ENCODE assay signal across 21 cellular contexts in the genomic region with DNA sequence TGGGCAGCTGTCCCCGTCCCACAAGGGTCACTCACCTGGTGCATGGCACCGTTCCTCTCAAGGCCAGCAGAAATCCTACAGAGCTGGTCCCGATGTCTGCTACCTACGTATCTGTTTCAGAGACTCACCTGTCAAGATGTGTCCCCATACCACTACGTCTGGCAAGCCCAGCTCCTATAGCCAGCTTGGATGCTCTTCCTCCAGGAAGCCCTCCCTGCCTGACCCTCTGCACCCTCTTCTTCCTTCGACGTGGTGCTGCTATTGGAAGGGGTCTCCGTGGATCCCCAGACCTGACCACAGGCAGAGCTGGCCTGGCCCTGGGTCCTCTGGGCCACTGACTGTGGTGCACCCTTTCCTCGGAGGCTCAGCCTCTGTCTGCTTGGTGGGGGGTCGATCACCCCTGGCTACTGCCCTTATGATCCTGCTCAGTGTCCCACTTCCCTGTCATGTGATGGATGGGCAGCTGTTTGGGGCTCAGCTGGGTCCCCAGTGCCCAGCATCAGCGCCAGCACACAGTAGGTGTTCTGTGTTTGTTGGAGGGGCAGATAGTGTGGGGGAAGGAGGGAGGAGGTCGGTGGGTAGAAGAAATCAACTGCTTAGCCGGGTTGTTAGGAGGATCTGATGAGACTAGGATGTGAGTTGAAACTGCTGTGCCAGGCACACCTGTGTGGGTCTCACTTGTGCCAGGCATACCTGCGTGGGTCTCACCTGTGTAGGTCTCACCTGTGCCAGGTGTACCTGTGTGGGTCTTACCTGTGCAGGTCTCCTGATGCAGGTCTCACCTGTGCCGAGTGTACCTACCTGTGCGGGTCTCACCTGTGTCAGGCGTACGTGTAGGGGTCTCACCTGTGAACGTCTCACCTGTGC. TPM values are rescaled to one million over a fixed set of nuclear protein-coding genes. Genes with fewer than 3 reads are reported as not detected.
DNase-seq lines count a peak whose midpoint lies in the region; ATAC-seq, FAIRE-seq and TF ChIP-seq lines count a peak whose summit lies in the region.
"Had no signal": no experiment of that assay in that cellular context is flagged by ENCODE, and none has a peak within 500 bp of the region (broad histone marks: within the 10 kb centered on the region; RNA-seq: fewer than 3 reads in every experiment).

No MANE protein-coding gene starts in this region.

- no peak overlapping the region for H2BK15ac ChIP-seq in neuronal stem cell (ENCODE audit: low read length)

- peak overlapping the region; percentile 56 for H3K18ac ChIP-seq in neuronal stem cell (ENCODE audit: low read length)

- no peaks in the 10 kb centered on the region for H3K27me3 Mint-ChIP-seq in CD8-positive, alpha-beta T cell (ENCODE audit: low read depth)
- H3K27me3 Mint-ChIP-seq: T-helper 17 cell had no signal

- H3K4me3 ChIP-seq in BLaER1 (no peak overlapping the region), bronchial epithelial cell (ENCODE audit: low read depth, low read length) (no peak overlapping the region), neuronal stem cell (ENCODE audit: low read length in 2 of 2) (peak overlapping the region in 1 of 2 donors; percentile 49)
- no peak overlapping the region for H3K4me3 ChIP-seq in CD8-positive, alpha-beta T cell (ENCODE audit: low read depth, low read length)
- H3K4me3 ChIP-seq: left lung, SK-N-MC, transverse colon had no signal

- H3K27me3 ChIP-seq in BLaER1 (no peaks in the 10 kb centered on the region), bronchial epithelial cell (ENCODE audit: control insufficient read depth, insufficient read depth, low read length) (no peaks in the 10 kb centered on the region), neuronal stem cell (ENCODE audit: control insufficient read depth in 3 of 3, insufficient read depth in 3 of 3, low read depth in 1 of 3, low read length in 3 of 3) (peaks cover 0 to 8% (median 0%) of the 10 kb centered on the region in 3 experiments)
- no peaks in the 10 kb centered on the region for H3K27me3 ChIP-seq in CD8-positive, alpha-beta T cell (ENCODE audit: insufficient read depth, low read length)
- H3K27me3 ChIP-seq: left lung, transverse colon had no signal

- H3K9me3 Mint-ChIP-seq in CD8-positive, alpha-beta T cell: no peaks in the 10 kb centered on the region

- peaks cover 43% of the 10 kb centered on the region for H3K36me3 Mint-ChIP-seq in CD8-positive, alpha-beta T cell

- H4K20me1 ChIP-seq in BLaER1: peaks cover 99% of the 10 kb centered on the region

- peaks cover 8% of the 10 kb centered on the region for H3K4me1 Mint-ChIP-seq in CD8-positive, alpha-beta T cell (ENCODE audit: low read depth)
- H3K4me1 Mint-ChIP-seq: T-helper 17 cell had no signal

- no peak for TF ChIP-seq CTCF in CD8-positive, alpha-beta T cell (IDR thresholded peaks at IDR 0.05)
- TF ChIP-seq CTCF in bronchial epithelial cell (IDR thresholded peaks at IDR 0.05; ENCODE audit: insufficient read depth, low read length, severe bottlenecking): no peak

- H3K4me1 ChIP-seq in BLaER1 (peaks cover 74% of the 10 kb centered on the region), neuronal stem cell (ENCODE audit: control insufficient read depth in 2 of 2, insufficient read depth in 1 of 2, low read depth in 1 of 2, low read length in 2 of 2) (peaks cover 9 to 18% of the 10 kb centered on the region in 2 donors)
- H3K4me1 ChIP-seq in CD8-positive, alpha-beta T cell (ENCODE audit: insufficient read depth, low read length): peaks cover 21% of the 10 kb centered on the region

- no peak for DNase-seq in CD8-positive, alpha-beta T cell
- DNase-seq in bronchial epithelial cell (ENCODE audit: low read depth): no peak
- no peak for DNase-seq in neuronal stem cell (ENCODE audit: low spot score)
- DNase-seq in RCC 7860 (ENCODE audit: low spot score): no peak
- DNase-seq in globus pallidus (ENCODE audit: low spot score): no peak
- DNase-seq: activated CD4-positive, alpha-beta T cell treated with anti-CD3 and anti-CD28 coated beads for 1 hour; activated CD8-positive, alpha-beta T cell treated with anti-CD3 and anti-CD28 coated beads, Interleukin-2, amount 10 ng/mL, durations not matched to agents 7 days and 5 days; activated effector memory CD4-positive, alpha-beta T cell treated with anti-CD3 and anti-CD28 coated beads, Interleukin-2, amount 50 U/mL, for 16 hours; mesendoderm; NCI-H1436; NCI-H446; NCI-H82; T-helper 17 cell; transverse colon had no signal

- H3K14ac ChIP-seq in neuronal stem cell (ENCODE audit: low read length): no peak overlapping the region

- H2AK5ac ChIP-seq in neuronal stem cell (ENCODE audit: low read depth, low read length): no peak overlapping the region

- peaks cover 6% of the 10 kb centered on the region for H3K79me1 ChIP-seq in neuronal stem cell (ENCODE audit: low read depth, low read length)

- H3K36me3 ChIP-seq in BLaER1: peaks cover 48% of the 10 kb centered on the region
- peaks cover 19% of the 10 kb centered on the region for H3K36me3 ChIP-seq in CD8-positive, alpha-beta T cell (ENCODE audit: insufficient read depth, low read length)
- H3K36me3 ChIP-seq in bronchial epithelial cell (ENCODE audit: control insufficient read depth, insufficient read depth, low read length): peaks cover 8% of the 10 kb centered on the region
- peaks cover 0 to 6% of the 10 kb centered on the region in 2 donors for H3K36me3 ChIP-seq in neuronal stem cell (replicated peaks in 1 of 2; ENCODE audit: control insufficient read depth in 2 of 2, insufficient read depth in 2 of 2, low read length in 2 of 2)
- H3K36me3 ChIP-seq: transverse colon had no signal

- intact Hi-C loops in CD8-positive, alpha-beta T cell (cut with DNase I, micrococcal nuclease): no loop called here

- H3K4ac ChIP-seq in neuronal stem cell (ENCODE audit: low read length): no peak overlapping the region

- H3K27ac ChIP-seq in BLaER1 (no peak overlapping the region), neuronal stem cell (replicated peaks; ENCODE audit: low read length) (peak overlapping the region; percentile 44)
- no peak overlapping the region for H3K27ac ChIP-seq in CD8-positive, alpha-beta T cell (ENCODE audit: low read depth, low read length)
- H3K27ac ChIP-seq: left lung, SK-N-MC had no signal

- CTCF ChIA-PET in CD8-positive, alpha-beta T cell (lab: Charles Lee): interaction anchor here (0.8 to 9.9 kb wide), 5 partner anchors 12 to 46 kb away, joined by 3 to 112 read pairs (median 4); no protein-coding TSS in a partner anchor

- H2BK120ac ChIP-seq in neuronal stem cell (ENCODE audit: low read depth, low read length): no peak overlapping the region

- no peak overlapping the region for H3K9ac ChIP-seq in BLaER1
- H3K9ac ChIP-seq in neuronal stem cell (ENCODE audit: low read depth, low read length, poor library complexity): peak overlapping the region; percentile 32

- no peak overlapping the region for H4K8ac ChIP-seq in neuronal stem cell (ENCODE audit: low read depth, low read length)

- peak overlapping the region; percentile 90 for H3K4me2 ChIP-seq in BLaER1
- no peak overlapping the region for H3K4me2 ChIP-seq in neuronal stem cell (ENCODE audit: insufficient read depth, low read length, poor library complexity, severe bottlenecking)

- ATAC-seq in CD8-positive, alpha-beta T cell: no peak
- ATAC-seq in HG03159 (IDR thresholded peaks at IDR 0.05; ENCODE audit: unreplicated experiment): no peak
- ATAC-seq: activated CD8-positive, alpha-beta T cell treated with anti-CD3 and anti-CD28 coated beads, Interleukin-2, amount 10 ng/mL, durations not matched to agents 7 days and 5 days; T-helper 17 cell had no signal

- POLR2A ChIA-PET in CD8-positive, alpha-beta T cell (lab: Charles Lee): interaction anchor here (1.0 kb wide), 1 partner anchor 28 kb away, joined by 4 read pairs; a partner anchor contains a TSS

- peak overlapping the region; percentile 88 for H2AFZ ChIP-seq in neuronal stem cell (ENCODE audit: low read length)

- no peaks in the 10 kb centered on the region for H3K9me3 ChIP-seq in BLaER1
- H3K9me3 ChIP-seq in CD8-positive, alpha-beta T cell (ENCODE audit: low read length): no peaks in the 10 kb centered on the region
- peaks cover 0 to 6% of the 10 kb centered on the region in 2 donors for H3K9me3 ChIP-seq in neuronal stem cell (replicated peaks in 1 of 2; ENCODE audit: control insufficient read depth in 2 of 2, insufficient read depth in 1 of 2, low read depth in 1 of 2, low read length in 2 of 2)
- H3K9me3 ChIP-seq: left lung, transverse colon had no signal

- no peak overlapping the region for H3K4me3 Mint-ChIP-seq in CD8-positive, alpha-beta T cell
- H3K4me3 Mint-ChIP-seq: activated CD8-positive, alpha-beta T cell treated with anti-CD3 and anti-CD28 coated beads, Interleukin-2, amount 10 ng/mL, durations not matched to agents 7 days and 5 days; T-helper 17 cell had no signal

- peak overlapping the region; percentile 4 for H2BK5ac ChIP-seq in neuronal stem cell (ENCODE audit: low read length)

- FAIRE-seq in bronchial epithelial cell (lab: Jason Lieb, UNC) (peak; percentile 89), RCC 7860 (lab: Jason Lieb, UNC) (no peak)
- FAIRE-seq: H54, islet of Langerhans had no signal

- H2BK12ac ChIP-seq in neuronal stem cell (ENCODE audit: low read length): no peak overlapping the region

- no peak overlapping the region for H3K23ac ChIP-seq in neuronal stem cell (ENCODE audit: low read depth, low read length, poor library complexity)

- H4K91ac ChIP-seq in neuronal stem cell (ENCODE audit: low read depth, low read length, poor library complexity): no peak overlapping the region

- 100% methylated on average over 1 of the region's 19 CpGs; no CpG with 5 or more reads in 1 of the 2 donors for WGBS in neuronal stem cell (ENCODE audit: extremely low coverage in 2 of 2, insufficient read length in 2 of 2, insufficient replicate concordance in 1 of 2), 2 donors

- peak overlapping the region; percentile 60 for H3K27ac Mint-ChIP-seq in CD8-positive, alpha-beta T cell
- H3K27ac Mint-ChIP-seq: activated CD8-positive, alpha-beta T cell treated with anti-CD3 and anti-CD28 coated beads, Interleukin-2, amount 10 ng/mL, durations not matched to agents 7 days and 5 days; T-helper 17 cell had no signal

RNA-seq across cellular contexts. Expression of a gene that starts 21.7 kb away (rescaled TPM):
- 10 to 100 TPM; 14.4 to 15.4 TPM for total RNA-seq in CD8-positive, alpha-beta T cell
- total RNA-seq in bronchial epithelial cell: 15.0 and 18.2 TPM in 2 replicates
- polyA plus RNA-seq in neuronal stem cell (2013, experiment 1 of 2): 4.1 TPM
- polyA plus RNA-seq in neuronal stem cell (2013, experiment 2 of 2): 4.2 TPM
- total RNA-seq: dermis microvascular lymphatic vessel endothelial cell had no signal

RNA-seq across cellular contexts. Expression of a gene that starts 28.7 kb away (rescaled TPM):
- total RNA-seq in CD8-positive, alpha-beta T cell: 10 to 100 TPM; 47.6 to 49.3 TPM
- 6.3 and 14.0 TPM in 2 replicates for total RNA-seq in bronchial epithelial cell
- 14.6 TPM for polyA plus RNA-seq in neuronal stem cell (2013, experiment 1 of 2)
- 14.4 TPM for polyA plus RNA-seq in neuronal stem cell (2013, experiment 2 of 2)
